17 cellular contexts compared by ENCODE assay signal in the genomic region with DNA sequence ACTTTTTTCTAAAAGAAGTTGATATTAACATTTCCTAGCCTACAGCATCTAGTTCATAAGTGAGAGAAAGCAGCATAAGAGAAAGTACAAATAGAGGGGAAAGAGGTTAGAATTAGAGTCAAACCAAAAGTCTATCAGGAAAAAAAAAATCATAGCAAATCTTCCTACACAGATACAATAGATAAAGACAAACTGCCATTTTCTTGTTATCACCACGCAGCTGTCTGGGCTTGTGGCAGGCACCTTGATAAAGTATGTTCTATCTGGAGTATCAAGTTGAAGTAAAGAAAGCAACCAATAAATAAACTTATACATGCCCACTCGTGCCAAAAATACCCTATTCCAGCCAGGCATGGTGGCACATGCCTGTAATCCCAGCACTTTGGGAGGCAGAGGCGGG. TPM values are rescaled to one million over a fixed set of nuclear protein-coding genes. Genes with fewer than 3 reads are reported as not detected.
DNase-seq lines count a peak whose midpoint lies in the region; ATAC-seq, FAIRE-seq and TF ChIP-seq lines count a peak whose summit lies in the region.
"Had no signal": no experiment of that assay in that cellular context is flagged by ENCODE, and none has a peak within 500 bp of the region (broad histone marks: within the 10 kb centered on the region; RNA-seq: fewer than 3 reads in every experiment).

No MANE protein-coding gene starts in this region.

- no peaks in the 10 kb centered on the region for H3K9me1 ChIP-seq in K562 (ENCODE audit: control insufficient read depth, insufficient read depth, low read length)

- H3K9me3 ChIP-seq in SK-N-MC (ENCODE audit: low read depth, low read length), result no peaks in the 10 kb centered on the region
- no peaks in the 10 kb centered on the region for H3K9me3 ChIP-seq in K562 (replicated peaks; ENCODE audit: control insufficient read depth, insufficient read depth, low read depth, low read length)
- H3K9me3 ChIP-seq in gastrocnemius medialis, result no peaks in the 10 kb centered on the region
- no peaks in the 10 kb centered on the region for H3K9me3 ChIP-seq in sigmoid colon
- H3K9me3 ChIP-seq: BLaER1 treated with 17β-estradiol and CSF1 and Interleukin-3, amounts not matched to agents 10 nM and 100 nM had no signal

- H3K4me1 ChIP-seq in K562 (replicated peaks in 1 of 2; ENCODE audit: control insufficient read depth in 2 of 2, insufficient read depth in 2 of 2, low read length in 2 of 2) (peaks cover 8 to 9% of the 10 kb centered on the region in 2 experiments), gastrocnemius medialis (peaks cover 18 to 31% of the 10 kb centered on the region in 2 donors), sigmoid colon (peaks cover 0 to 17% (median 9%) of the 10 kb centered on the region in 4 donors)

- no peak for DNase-seq in activated naive CD8-positive, alpha-beta T cell treated with anti-CD3 and anti-CD28 coated beads, Interleukin-2, amount 50 U/mL, for 24 hours
- DNase-seq in activated naive CD8-positive, alpha-beta T cell treated with anti-CD3 and anti-CD28 coated beads for 36 hours, result no peak
- no peak for DNase-seq in SK-N-MC (ENCODE audit: low read depth, low spot score)
- no peak for DNase-seq in K562 (ENCODE audit: extremely low read depth in 1 of 4, low spot score in 3 of 4)
- no peak for DNase-seq in gastrocnemius medialis
- DNase-seq in sigmoid colon, result no peak
- DNase-seq in RWPE1 (ENCODE audit: low spot score), result no peak
- DNase-seq: ACHN; CD4-positive, CD25-positive, alpha-beta regulatory T cell; DMS53; GM23248 had no signal

- no peak overlapping the region for H3K4me3 ChIP-seq in SK-N-MC
- H3K4me3 ChIP-seq in K562, result no peak overlapping the region
- H3K4me3 ChIP-seq in gastrocnemius medialis, result no peak overlapping the region
- H3K4me3 ChIP-seq in sigmoid colon, result no peak overlapping the region
- H3K4me3 ChIP-seq: BLaER1 treated with 17β-estradiol and CSF1 and Interleukin-3, amounts not matched to agents 10 nM and 100 nM; GM23248 had no signal

- CTCF ChIA-PET in K562 (lab: Yijun Ruan, JAX; ENCODE audit: low intra/inter-chr PET ratio) (no interaction called here), RWPE1 (lab: Yijun Ruan, JAX) (no interaction called here)

- TF ChIP-seq EP300 in K562 (IDR thresholded peaks at IDR 0.05; ENCODE audit: low read length), result peak; percentile 57
- TF ChIP-seq EP300 in sigmoid colon (IDR thresholded peaks at IDR 0.05), result no peak

- H3K4me2 ChIP-seq in K562 (ENCODE audit: insufficient read depth, low read length), result no peak overlapping the region

- intact Hi-C loops in K562 (cut with micrococcal nuclease), result loop anchor here (5.0 to 10.0 kb wide), 2 partner anchors 508 to 634 kb away; no protein-coding TSS in a partner anchor
- intact Hi-C loops in gastrocnemius medialis (cut with DNase I; ENCODE audit: low total_unique reads), result loop anchor here (5.0 to 10.0 kb wide), 5 partner anchors 632 to 1832 kb away; partner anchors contain the start of genes ANP32B, MRPL50, TGFBR1 and ZNF189
- intact Hi-C loops in sigmoid colon (cut with DNase I), result loop anchor here (5.0 to 10.0 kb wide), 5 partner anchors 538 to 1718 kb away; partner anchors contain the start of genes GALNT12, RNF20 and TEX10

- TF ChIP-seq POLR2A in K562 (conservative IDR thresholded peaks at IDR 0.05) (no peak), gastrocnemius medialis (IDR thresholded peaks at IDR 0.05) (no peak), sigmoid colon (IDR thresholded peaks at IDR 0.05) (no peak)

- H2AFZ ChIP-seq in K562 (ENCODE audit: low read depth, low read length), result no peak overlapping the region
- H2AFZ ChIP-seq: GM23248 had no signal

- ATAC-seq in activated naive CD8-positive, alpha-beta T cell treated with anti-CD3 and anti-CD28 coated beads, Interleukin-2, amount 50 U/mL, for 24 hours, result no peak
- ATAC-seq in K562 (no peak), gastrocnemius medialis (no peak), GM18502 (IDR thresholded peaks at IDR 0.05; ENCODE audit: poor library complexity, unreplicated experiment) (no peak)
- ATAC-seq: HepG2 had no signal

- WGBS in K562 (ENCODE audit: insufficient coverage, low coverage, missing lambda C conversion rate), result 28% methylated on average over 3 of the region's 3 CpGs
- 91 to 92% methylated on average over 3 of the region's 3 CpGs for WGBS in sigmoid colon, 2 donors

- no peaks in the 10 kb centered on the region for H3K27me3 ChIP-seq in K562 (ENCODE audit: control insufficient read depth in 2 of 2, insufficient read depth in 2 of 2, low read length in 2 of 2)
- H3K27me3 ChIP-seq in gastrocnemius medialis, result no peaks in the 10 kb centered on the region
- H3K27me3 ChIP-seq in sigmoid colon, result no peaks in the 10 kb centered on the region
- H3K27me3 ChIP-seq: BLaER1 treated with 17β-estradiol and CSF1 and Interleukin-3, amounts not matched to agents 10 nM and 100 nM had no signal

- peaks cover 15% of the 10 kb centered on the region; the same call in 1 of the 3 replicates for H3K79me2 ChIP-seq in K562 (ENCODE audit: control insufficient read depth, insufficient read depth, low read length)

- H3K9me3 Mint-ChIP-seq in activated naive CD8-positive, alpha-beta T cell treated with anti-CD3 and anti-CD28 coated beads, Interleukin-2, amount 50 U/mL, for 24 hours, result no peaks in the 10 kb centered on the region
- no peaks in the 10 kb centered on the region for H3K9me3 Mint-ChIP-seq in activated naive CD8-positive, alpha-beta T cell treated with anti-CD3 and anti-CD28 coated beads for 36 hours

- no peak for FAIRE-seq in K562 (lab: Jason Lieb, UNC)
- FAIRE-seq: GM18507, H54, HepG2, HTR-8/SVneo had no signal

- POLR2A ChIA-PET in K562 (lab: Yijun Ruan, JAX), result interaction anchor here (0.5 kb wide), 1 partner anchor 559 kb away, joined by 3 read pairs; no protein-coding TSS in a partner anchor
- POLR2A ChIA-PET in RWPE1 (lab: Yijun Ruan, JAX; ENCODE audit: low non-redundant PET), result no interaction called here

- no peaks in the 10 kb centered on the region for H3K36me3 Mint-ChIP-seq in activated naive CD8-positive, alpha-beta T cell treated with anti-CD3 and anti-CD28 coated beads, Interleukin-2, amount 50 U/mL, for 24 hours (ENCODE audit: low read depth)
- H3K36me3 Mint-ChIP-seq in activated naive CD8-positive, alpha-beta T cell treated with anti-CD3 and anti-CD28 coated beads for 36 hours, result no peaks in the 10 kb centered on the region
- H3K36me3 Mint-ChIP-seq: CD4-positive, CD25-positive, alpha-beta regulatory T cell had no signal

- H3K9ac ChIP-seq in SK-N-MC (ENCODE audit: insufficient read length), result peak overlapping the region; percentile 9
- H3K9ac ChIP-seq in K562 (ENCODE audit: insufficient read depth in 1 of 2, low read depth in 2 of 2, low read length in 2 of 2), result no peak overlapping the region
- H3K9ac ChIP-seq: BLaER1 treated with 17β-estradiol and CSF1 and Interleukin-3, amounts not matched to agents 10 nM and 100 nM; GM23248 had no signal

- in situ Hi-C loops in K562 (cut with MboI) (no loop called here), gastrocnemius medialis (cut with MboI; ENCODE audit: low sequenced_read_pairs in 4 of 4) (loop anchor here (10.0 to 25.0 kb wide), 5 partner anchors 396 to 629 kb away; partner anchors contain the start of genes ALG2 (in 1 of the 4) and SEC61B (in 1 of the 4))

- H3K4me3 Mint-ChIP-seq in activated naive CD8-positive, alpha-beta T cell treated with anti-CD3 and anti-CD28 coated beads, Interleukin-2, amount 50 U/mL, for 24 hours, result peak overlapping the region; percentile 12
- no peak overlapping the region for H3K4me3 Mint-ChIP-seq in activated naive CD8-positive, alpha-beta T cell treated with anti-CD3 and anti-CD28 coated beads for 36 hours

- H3K4me1 Mint-ChIP-seq in activated naive CD8-positive, alpha-beta T cell treated with anti-CD3 and anti-CD28 coated beads, Interleukin-2, amount 50 U/mL, for 24 hours, result peaks cover 69% of the 10 kb centered on the region
- peaks cover 58% of the 10 kb centered on the region for H3K4me1 Mint-ChIP-seq in activated naive CD8-positive, alpha-beta T cell treated with anti-CD3 and anti-CD28 coated beads for 36 hours

- no peaks in the 10 kb centered on the region for H4K20me1 ChIP-seq in K562 (replicated peaks; ENCODE audit: control insufficient read depth, insufficient read depth, low read length)

- H3K27me3 Mint-ChIP-seq in activated naive CD8-positive, alpha-beta T cell treated with anti-CD3 and anti-CD28 coated beads, Interleukin-2, amount 50 U/mL, for 24 hours, result peaks cover 4% of the 10 kb centered on the region
- no peaks in the 10 kb centered on the region for H3K27me3 Mint-ChIP-seq in activated naive CD8-positive, alpha-beta T cell treated with anti-CD3 and anti-CD28 coated beads for 36 hours

- TF ChIP-seq CTCF in K562 (IDR thresholded peaks at IDR 0.05 in 2 of 3, conservative IDR thresholded peaks at IDR 0.05 in 1 of 3; ENCODE audit: insufficient read depth in 2 of 3, low read depth in 1 of 3, low read length in 3 of 3), result no peak
- no peak for TF ChIP-seq CTCF in gastrocnemius medialis (IDR thresholded peaks at IDR 0.05 in 4 of 5, conservative IDR thresholded peaks at IDR 0.05 in 1 of 5)
- TF ChIP-seq CTCF in sigmoid colon (IDR thresholded peaks at IDR 0.05), result no peak
- no peak for TF ChIP-seq CTCF in RWPE1 (conservative IDR thresholded peaks at IDR 0.05; ENCODE audit: low read depth)

- TF ChIP-seq RAD21 in K562 (CRISPR knock-in tag; conservative IDR thresholded peaks at IDR 0.05 in 1 of 2, IDR thresholded peaks at IDR 0.05 in 1 of 2), result no peak

- no TSS peak for BruUV-seq in K562 (replicated peaks; lab: Mats Ljungman, UMichigan)

- peak overlapping the region; percentile 28 for H3K27ac Mint-ChIP-seq in activated naive CD8-positive, alpha-beta T cell treated with anti-CD3 and anti-CD28 coated beads, Interleukin-2, amount 50 U/mL, for 24 hours
- H3K27ac Mint-ChIP-seq in activated naive CD8-positive, alpha-beta T cell treated with anti-CD3 and anti-CD28 coated beads for 36 hours, result no peak overlapping the region
- H3K27ac Mint-ChIP-seq: CD4-positive, CD25-positive, alpha-beta regulatory T cell had no signal

- H3K36me3 ChIP-seq in SK-N-MC (ENCODE audit: insufficient read depth, low read length) (no peaks in the 10 kb centered on the region), K562 (ENCODE audit: control insufficient read depth, insufficient read depth, low read length) (no peaks in the 10 kb centered on the region), gastrocnemius medialis (no peaks in the 10 kb centered on the region), sigmoid colon (no peaks in the 10 kb centered on the region)

- H3K27ac ChIP-seq in SK-N-MC, result peak overlapping the region; percentile 69; the same call in 1 of the 2 replicates
- no peak overlapping the region for H3K27ac ChIP-seq in K562 (ENCODE audit: extremely low read depth, low read depth, low read length)
- H3K27ac ChIP-seq in gastrocnemius medialis, result peak overlapping the region in 3 of 4 donors; percentile 98 to 100 (median 99)
- no peak overlapping the region for H3K27ac ChIP-seq in sigmoid colon
- H3K27ac ChIP-seq in RWPE1, result no peak overlapping the region
- H3K27ac ChIP-seq: BLaER1 treated with 17β-estradiol and CSF1 and Interleukin-3, amounts not matched to agents 10 nM and 100 nM; GM23248 had no signal

RNA-seq across cellular contexts. Expression of gene NR4A3, which starts 5.3 kb away (rescaled TPM):
- 10 to 100 TPM; 35.7 to 36.9 TPM for total RNA-seq in activated naive CD8-positive, alpha-beta T cell treated with anti-CD3 and anti-CD28 coated beads for 36 hours
- 0.11 TPM in 1 of 2 replicates, not detected in the other for total RNA-seq in K562 (2011; cell fraction: chromatin; rRNA removed; ENCODE audit: low replicate concordance)
- total RNA-seq in K562 (2011; cell fraction: nucleolus; rRNA removed), result 0.17 TPM in 1 of 2 replicates, not detected in the other
- not detected in 2 replicates for total RNA-seq in K562 (2011; cell fraction: nucleoplasm; rRNA removed)
- total RNA-seq in K562 (2014; rRNA removed) (0.04 TPM in 1 of 2 replicates, not detected in the other), K562 (2014; rRNA removed; fragmentation: Illumina TruSeq; extraction: Trizol) (0.04 TPM in 1 of 2 replicates, not detected in the other), K562 (2015; rRNA removed; fragmentation: Illumina TruSeq; extraction: Trizol) (0.04 TPM in 1 of 2 replicates, not detected in the other), K562 (2021) (0.07 TPM in 1 of 2 replicates, not detected in the other), gastrocnemius medialis (10 to 100 TPM in 1 of 4 donors, 1 to 10 TPM in 3; 1.8 to 34.0 (median 3.8) TPM), sigmoid colon (1 to 10 TPM; 1.1 to 6.4 (median 5.0) TPM)
- polyA plus RNA-seq in K562 (2011; rRNA removed) (0.03 TPM in 1 of 2 replicates, not detected in the other), K562 (2014; fragmentation: Illumina TruSeq; extraction: Trizol) (not detected in 2 replicates), K562 (2014; fragmentation: Nextera tagmentation; extraction: Ambion mirVana) (not detected), K562 (2014; rRNA removed) (0.12 TPM in 1 of 2 replicates, not detected in the other), sigmoid colon (1 to 10 TPM; 1.1 to 1.2 (median 1.2) TPM)
- polyA plus RNA-seq in K562 (2011; cell fraction: cytosol; rRNA removed), result not detected in 2 replicates
- 0.03 and 0.06 TPM in 2 replicates for polyA plus RNA-seq in K562 (2011; cell fraction: nucleus; rRNA removed)
- 0.01 TPM in 1 of 2 replicates, not detected in the other for polyA plus RNA-seq in K562 (2012)
- polyA minus RNA-seq in K562 (2011; rRNA and poly(A)+ RNA removed), result 0.04 and 0.15 TPM in 2 replicates
- polyA minus RNA-seq in K562 (2011; cell fraction: cytosol; rRNA and poly(A)+ RNA removed), result 0.46 TPM in 1 of 2 replicates, not detected in the other
- polyA minus RNA-seq in K562 (2011; cell fraction: nucleus; rRNA and poly(A)+ RNA removed), result under 0.01 and 0.22 TPM in 2 replicates

Comparison
In these comparisons a context has a peak if more than half of its experiments do, and no peak if none do; other contexts are left out.
1. H3K27ac ChIP-seq: peak in SK-N-MC (single experiment) and gastrocnemius medialis (3 of 4); none in K562 (single experiment), sigmoid colon (0 of 4) and RWPE1 (single experiment).